ENCODE assay signal across 17 cellular contexts in the genomic region with DNA sequence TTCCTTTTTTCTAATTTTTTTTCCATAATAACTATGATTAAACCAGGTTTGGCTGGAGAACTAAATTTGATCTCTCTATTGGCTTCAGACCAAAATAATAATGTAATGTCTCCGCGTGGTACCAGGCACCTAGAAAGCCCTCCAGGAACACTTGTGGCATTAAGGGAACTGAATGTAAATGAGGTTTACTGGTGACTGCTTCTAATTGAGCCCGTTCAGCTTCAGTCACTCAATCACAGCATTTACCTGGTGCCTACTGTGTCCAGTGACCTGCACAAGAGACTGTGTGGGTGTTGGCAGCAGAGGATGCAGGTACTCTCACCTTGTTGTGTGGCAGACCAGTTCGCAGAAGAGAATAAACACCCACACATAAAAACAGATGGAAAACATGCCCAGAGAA.
DNase-seq lines count a peak whose midpoint lies in the region; ATAC-seq and TF ChIP-seq lines count a peak whose summit lies in the region.
"Had no signal": no experiment of that assay in that cellular context is flagged by ENCODE, and none has a peak within 500 bp of the region (broad histone marks: within the 10 kb centered on the region; RNA-seq: fewer than 3 reads in every experiment).

No MANE protein-coding gene starts in this region.

- H3K4me1 Mint-ChIP-seq in natural killer cell treated with Interleukin-12 subunit alpha and Interleukin-12 subunit beta and Interleukin-15 and Interleukin-18, amount 100 ng/mL, for 72 hours (ENCODE audit: low read depth in 2 of 2): peaks cover 48 to 57% of the 10 kb centered on the region in 2 donors
- peaks cover 55 to 56% of the 10 kb centered on the region in 2 donors for H3K4me1 Mint-ChIP-seq in natural killer cell
- peaks cover 17% of the 10 kb centered on the region for H3K4me1 Mint-ChIP-seq in nephron progenitor cell
- H3K4me1 Mint-ChIP-seq: GM23338 had no signal

- 0 out of 2 replicates have a peak, but pooled peaks have one; percentile 15 for TF ChIP-seq RAD21 in Ishikawa (IDR thresholded peaks at IDR 0.05; ENCODE audit: low read depth)

- no peak for TF ChIP-seq CTCF in natural killer cell (IDR thresholded peaks at IDR 0.05)
- TF ChIP-seq CTCF in retinal pigment epithelial cell (conservative IDR thresholded peaks at IDR 0.05; ENCODE audit: low read depth, low read length): no peak
- TF ChIP-seq CTCF in nephron progenitor cell (IDR thresholded peaks at IDR 0.05): no peak

- TF ChIP-seq EP300 in Ishikawa (IDR thresholded peaks at IDR 0.05; ENCODE audit: borderline replicate concordance): peak; percentile 93

- no peak overlapping the region for H3K4me3 ChIP-seq in retinal pigment epithelial cell (ENCODE audit: low read length)
- H3K4me3 ChIP-seq: GM23338 had no signal

- no peak for ATAC-seq in natural killer cell treated with Interleukin-12 subunit alpha and Interleukin-12 subunit beta and Interleukin-15 and Interleukin-18, amount 100 ng/mL, for 72 hours
- ATAC-seq in natural killer cell: no peak
- ATAC-seq: GM23338 had no signal

- DNase-seq in NCI-H1105 treated with DMSO at 0.1 percent for 48 hours (lab: John Stamatoyannopoulos, UW): peak; percentile 17
- DNase-seq in NCI-H1105 (lab: John Stamatoyannopoulos, UW): no peak
- DNase-seq in natural killer cell treated with Interleukin-12 subunit alpha and Interleukin-12 subunit beta and Interleukin-15 and Interleukin-18, amount 100 ng/mL, for 72 hours (ENCODE audit: low spot score): no peak
- DNase-seq in natural killer cell: no peak
- DNase-seq in retinal pigment epithelial cell (ENCODE audit: low read depth): peak; percentile 60
- DNase-seq in nephron progenitor cell: no peak
- DNase-seq in NCI-H146 (lab: John Stamatoyannopoulos, UW): no peak
- DNase-seq: 8988T; AML-193; C1 segment of cervical spinal cord; Calu3; CD4-positive, alpha-beta T cell; DMS 273 treated with DMSO at 0.1 percent for 48 hours; EL; H7 had no signal

- intact Hi-C loops in natural killer cell (cut with micrococcal nuclease): loop anchor here (5.0 kb wide), 2 partner anchors 139 to 301 kb away; partner anchors contain the start of gene DPF3

- peak overlapping the region; percentile 39 for H3K4me3 Mint-ChIP-seq in natural killer cell treated with Interleukin-12 subunit alpha and Interleukin-12 subunit beta and Interleukin-15 and Interleukin-18, amount 100 ng/mL, for 72 hours
- H3K4me3 Mint-ChIP-seq in natural killer cell: no peak overlapping the region
- no peak overlapping the region for H3K4me3 Mint-ChIP-seq in nephron progenitor cell
- H3K4me3 Mint-ChIP-seq: GM23338 had no signal

- H3K9me3 Mint-ChIP-seq in natural killer cell treated with Interleukin-12 subunit alpha and Interleukin-12 subunit beta and Interleukin-15 and Interleukin-18, amount 100 ng/mL, for 72 hours: no peaks in the 10 kb centered on the region
- H3K9me3 Mint-ChIP-seq in natural killer cell (no peaks in the 10 kb centered on the region), nephron progenitor cell (peaks cover 3% of the 10 kb centered on the region)
- H3K9me3 Mint-ChIP-seq: CD4-positive, alpha-beta T cell had no signal

- peaks cover 46 to 67% of the 10 kb centered on the region in 2 donors for H3K27me3 Mint-ChIP-seq in natural killer cell treated with Interleukin-12 subunit alpha and Interleukin-12 subunit beta and Interleukin-15 and Interleukin-18, amount 100 ng/mL, for 72 hours
- H3K27me3 Mint-ChIP-seq in natural killer cell (ENCODE audit: low read depth in 2 of 2) (peaks cover 77 to 82% of the 10 kb centered on the region in 2 donors), nephron progenitor cell (ENCODE audit: low read depth, poor library complexity) (peaks cover 16% of the 10 kb centered on the region)
- H3K27me3 Mint-ChIP-seq: CD4-positive, alpha-beta T cell had no signal

- peak overlapping the region in 1 of 2 donors; percentile 65 for H3K27ac Mint-ChIP-seq in natural killer cell treated with Interleukin-12 subunit alpha and Interleukin-12 subunit beta and Interleukin-15 and Interleukin-18, amount 100 ng/mL, for 72 hours
- H3K27ac Mint-ChIP-seq in natural killer cell (no peak overlapping the region), nephron progenitor cell (no peak overlapping the region)
- H3K27ac Mint-ChIP-seq: CD4-positive, alpha-beta T cell; GM23338 had no signal

- H3K36me3 Mint-ChIP-seq in natural killer cell treated with Interleukin-12 subunit alpha and Interleukin-12 subunit beta and Interleukin-15 and Interleukin-18, amount 100 ng/mL, for 72 hours: peaks cover 9% of the 10 kb centered on the region
- H3K36me3 Mint-ChIP-seq in natural killer cell: peaks cover 5% of the 10 kb centered on the region
- H3K36me3 Mint-ChIP-seq in nephron progenitor cell (ENCODE audit: low read depth): peaks cover 3% of the 10 kb centered on the region

TF ChIP-seq in Ishikawa, 13 proteins besides CTCF, POLR2A, EP300 and RAD21:
- TF ChIP-seq EGR1 (IDR thresholded peaks at IDR 0.05): peak; percentile 86
- TF ChIP-seq, protein P1, sequence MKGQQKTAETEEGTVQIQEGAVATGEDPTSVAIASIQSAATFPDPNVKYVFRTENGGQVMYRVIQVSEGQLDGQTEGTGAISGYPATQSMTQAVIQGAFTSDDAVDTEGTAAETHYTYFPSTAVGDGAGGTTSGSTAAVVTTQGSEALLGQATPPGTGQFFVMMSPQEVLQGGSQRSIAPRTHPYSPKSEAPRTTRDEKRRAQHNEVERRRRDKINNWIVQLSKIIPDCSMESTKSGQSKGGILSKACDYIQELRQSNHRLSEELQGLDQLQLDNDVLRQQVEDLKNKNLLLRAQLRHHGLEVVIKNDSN (IDR thresholded peaks at IDR 0.05): no peak
- no peak for TF ChIP-seq ZBTB7A (IDR thresholded peaks at IDR 0.05; ENCODE audit: low read depth)
- TF ChIP-seq YY1 (IDR thresholded peaks at IDR 0.05; ENCODE audit: low read depth): no peak
- TF ChIP-seq CEBPB (IDR thresholded peaks at IDR 0.05): 0 out of 2 replicates have a peak, but pooled peaks have one; percentile 17
- TF ChIP-seq MAX (IDR thresholded peaks at IDR 0.05): no peak; the same call in 1 of the 2 replicates
- no peak for TF ChIP-seq TAF1 (IDR thresholded peaks at IDR 0.05; ENCODE audit: low read depth)
- TF ChIP-seq, protein P2, sequence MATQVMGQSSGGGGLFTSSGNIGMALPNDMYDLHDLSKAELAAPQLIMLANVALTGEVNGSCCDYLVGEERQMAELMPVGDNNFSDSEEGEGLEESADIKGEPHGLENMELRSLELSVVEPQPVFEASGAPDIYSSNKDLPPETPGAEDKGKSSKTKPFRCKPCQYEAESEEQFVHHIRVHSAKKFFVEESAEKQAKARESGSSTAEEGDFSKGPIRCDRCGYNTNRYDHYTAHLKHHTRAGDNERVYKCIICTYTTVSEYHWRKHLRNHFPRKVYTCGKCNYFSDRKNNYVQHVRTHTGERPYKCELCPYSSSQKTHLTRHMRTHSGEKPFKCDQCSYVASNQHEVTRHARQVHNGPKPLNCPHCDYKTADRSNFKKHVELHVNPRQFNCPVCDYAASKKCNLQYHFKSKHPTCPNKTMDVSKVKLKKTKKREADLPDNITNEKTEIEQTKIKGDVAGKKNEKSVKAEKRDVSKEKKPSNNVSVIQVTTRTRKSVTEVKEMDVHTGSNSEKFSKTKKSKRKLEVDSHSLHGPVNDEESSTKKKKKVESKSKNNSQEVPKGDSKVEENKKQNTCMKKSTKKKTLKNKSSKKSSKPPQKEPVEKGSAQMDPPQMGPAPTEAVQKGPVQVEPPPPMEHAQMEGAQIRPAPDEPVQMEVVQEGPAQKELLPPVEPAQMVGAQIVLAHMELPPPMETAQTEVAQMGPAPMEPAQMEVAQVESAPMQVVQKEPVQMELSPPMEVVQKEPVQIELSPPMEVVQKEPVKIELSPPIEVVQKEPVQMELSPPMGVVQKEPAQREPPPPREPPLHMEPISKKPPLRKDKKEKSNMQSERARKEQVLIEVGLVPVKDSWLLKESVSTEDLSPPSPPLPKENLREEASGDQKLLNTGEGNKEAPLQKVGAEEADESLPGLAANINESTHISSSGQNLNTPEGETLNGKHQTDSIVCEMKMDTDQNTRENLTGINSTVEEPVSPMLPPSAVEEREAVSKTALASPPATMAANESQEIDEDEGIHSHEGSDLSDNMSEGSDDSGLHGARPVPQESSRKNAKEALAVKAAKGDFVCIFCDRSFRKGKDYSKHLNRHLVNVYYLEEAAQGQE (IDR thresholded peaks at IDR 0.05; ENCODE audit: low read depth): no peak
- TF ChIP-seq NFIC (IDR thresholded peaks at IDR 0.05): peak; percentile 84
- TF ChIP-seq FOXM1 (IDR thresholded peaks at IDR 0.05; ENCODE audit: borderline replicate concordance, low read depth): peak; percentile 87
- no peak for TF ChIP-seq CREB1 (IDR thresholded peaks at IDR 0.05; ENCODE audit: low read depth)
- TF ChIP-seq TCF12 (IDR thresholded peaks at IDR 0.05; ENCODE audit: low read depth): peak; percentile 95
- peak; percentile 59; the same call in 1 of the 2 replicates for TF ChIP-seq TEAD4 (IDR thresholded peaks at IDR 0.05)

Comparison
In these comparisons a context has a peak if more than half of its experiments do, and no peak if none do; other contexts are left out.
1. DNase-seq: peak in NCI-H1105 treated with DMSO at 0.1 percent for 48 hours (single experiment) and retinal pigment epithelial cell (single experiment); none in NCI-H1105 (single experiment), natural killer cell treated with Interleukin-12 subunit alpha and Interleukin-12 subunit beta and Interleukin-15 and Interleukin-18, amount 100 ng/mL, for 72 hours (single experiment), natural killer cell (single experiment), nephron progenitor cell (single experiment) and NCI-H146 (single experiment).